In the genomic region with DNA sequence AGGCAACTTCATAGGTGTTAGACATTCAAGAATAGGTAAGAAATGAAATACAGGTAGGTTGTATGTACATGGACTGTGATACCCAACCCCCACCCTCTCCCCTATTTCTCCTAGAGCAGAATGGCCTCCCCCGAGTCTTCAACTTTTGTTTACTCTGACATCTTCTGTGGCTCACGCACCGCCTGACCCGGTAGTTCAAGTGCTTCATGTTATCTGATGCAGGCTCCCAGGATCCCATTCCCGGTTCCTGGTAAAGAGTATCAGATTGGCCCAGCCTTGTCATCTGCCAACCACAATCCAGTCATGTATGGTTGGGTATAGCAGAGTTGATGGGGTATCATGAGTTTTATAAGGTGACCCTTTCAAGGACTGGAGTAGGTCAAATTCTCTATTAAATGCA, we compare ENCODE assay signal across 36 cellular contexts. TPM values are rescaled to one million over a fixed set of nuclear protein-coding genes. Genes with fewer than 3 reads are reported as not detected.
"Had no signal": no experiment of that assay in that cellular context is flagged by ENCODE, and none has a peak within 500 bp of the region (broad histone marks: within the 10 kb centered on the region; RNA-seq: fewer than 3 reads in every experiment).

No MANE protein-coding gene starts in this region.

- H3K4me3 Mint-ChIP-seq: activated B cell treated with CpG ODN at 0.5 μM for 24 hours; activated CD4-positive, alpha-beta memory T cell treated with anti-CD3 and anti-CD28 coated beads, Interleukin-2, amount 10 ng/mL, durations not matched to agents 7 days and 5 days; activated CD8-positive, alpha-beta memory T cell treated with anti-CD3 and anti-CD28 coated beads, Interleukin-2, amount 10 ng/mL, durations not matched to agents 7 days and 5 days; activated naive CD8-positive, alpha-beta T cell treated with anti-CD3 and anti-CD28 coated beads for 36 hours; activated T-helper 17 cell treated with anti-CD3 and anti-CD28 coated beads, Interleukin-2, amount 50 U/mL, for 72 hours; T-cell had no signal

- ATAC-seq: activated CD8-positive, alpha-beta memory T cell treated with anti-CD3 and anti-CD28 coated beads, Interleukin-2, amount 10 ng/mL, durations not matched to agents 7 days and 5 days; activated T-helper 17 cell treated with anti-CD3 and anti-CD28 coated beads, Interleukin-2, amount 50 U/mL, for 72 hours; Right ventricle myocardium inferior; SK-N-SH treated with all-trans-retinoic acid at 6 μM for 48 hours; T-cell had no signal

- H3K9me3 Mint-ChIP-seq: activated B cell treated with CpG ODN at 0.5 μM for 24 hours; activated CD4-positive, alpha-beta memory T cell treated with anti-CD3 and anti-CD28 coated beads, Interleukin-2, amount 10 ng/mL, durations not matched to agents 7 days and 5 days; activated naive CD8-positive, alpha-beta T cell treated with anti-CD3 and anti-CD28 coated beads for 36 hours; activated T-helper 17 cell treated with anti-CD3 and anti-CD28 coated beads, Interleukin-2, amount 50 U/mL, for 72 hours; T-cell had no signal

- H3K27me3 ChIP-seq: brain microvascular endothelial cell, cardiac muscle cell had no signal

- H3K4me3 ChIP-seq: cardiac muscle cell, PC-9 had no signal

- H3K27ac ChIP-seq: brain microvascular endothelial cell, cardiac muscle cell, KMS-11, PC-9, RWPE1, VCaP had no signal

- H3K4me2 ChIP-seq: KMS-11, PC-9 had no signal

- H2AFZ ChIP-seq: PC-9 had no signal

- H3K27me3 Mint-ChIP-seq: activated B cell treated with CpG ODN at 0.5 μM for 24 hours; activated CD4-positive, alpha-beta memory T cell treated with anti-CD3 and anti-CD28 coated beads, Interleukin-2, amount 10 ng/mL, durations not matched to agents 7 days and 5 days; activated CD8-positive, alpha-beta memory T cell treated with anti-CD3 and anti-CD28 coated beads, Interleukin-2, amount 10 ng/mL, durations not matched to agents 7 days and 5 days; activated naive CD8-positive, alpha-beta T cell treated with anti-CD3 and anti-CD28 coated beads for 36 hours; activated T-helper 17 cell treated with anti-CD3 and anti-CD28 coated beads, Interleukin-2, amount 50 U/mL, for 72 hours; T-cell had no signal

- H3K9ac ChIP-seq: KMS-11 had no signal

- DNase-seq: activated B cell treated with CpG ODN at 0.5 μM for 24 hours; activated CD4-positive, alpha-beta memory T cell treated with anti-CD3 and anti-CD28 coated beads, Interleukin-2, amount 10 ng/mL, durations not matched to agents 7 days and 5 days; activated CD4-positive, alpha-beta T cell treated with anti-CD3 and anti-CD28 coated beads for 4 hours; activated CD4-positive, CD25-positive, alpha-beta regulatory T cell treated with anti-CD3 and anti-CD28 coated beads, Interleukin-2, amount 50 U/mL, for 72 hours; activated CD8-positive, alpha-beta memory T cell treated with anti-CD3 and anti-CD28 coated beads for 24 hours; activated CD8-positive, alpha-beta memory T cell treated with anti-CD3 and anti-CD28 coated beads, Interleukin-2, amount 10 ng/mL, durations not matched to agents 7 days and 5 days; activated CD8-positive, alpha-beta memory T cell treated with anti-CD3 and anti-CD28 coated beads, Interleukin-2, amount 50 U/mL, for 48 hours; activated effector memory CD4-positive, alpha-beta T cell treated with anti-CD3 and anti-CD28 coated beads, Interleukin-2, amount 50 U/mL, for 16 hours; activated naive CD4-positive, alpha-beta T cell; activated naive CD4-positive, alpha-beta T cell treated with anti-CD3 and anti-CD28 coated beads, Interleukin-2, amount 50 U/mL, for 16 hours; activated naive CD8-positive, alpha-beta T cell treated with anti-CD3 and anti-CD28 coated beads for 36 hours; activated T-cell treated with anti-CD3 and anti-CD28 coated beads, Interleukin-2, amount 50 U/mL, for 48 hours; amniotic stem cell; aorta; brain microvascular endothelial cell; NCI-H1092 treated with DMSO at 0.1 percent for 48 hours; NCI-H1417; NCI-H146; NCI-H187; NCI-H2029 treated with DMSO at 0.1 percent for 48 hours; NCI-H2107; NCI-H2171; NCI-H524 treated with DMSO at 0.1 percent for 48 hours; PC-9; SIG-M5; T-cell; T-helper 2 cell; T-helper 9 cell had no signal

- H3K27ac Mint-ChIP-seq: activated B cell treated with CpG ODN at 0.5 μM for 24 hours; activated CD4-positive, alpha-beta memory T cell treated with anti-CD3 and anti-CD28 coated beads, Interleukin-2, amount 10 ng/mL, durations not matched to agents 7 days and 5 days; activated CD8-positive, alpha-beta memory T cell treated with anti-CD3 and anti-CD28 coated beads, Interleukin-2, amount 10 ng/mL, durations not matched to agents 7 days and 5 days; activated naive CD8-positive, alpha-beta T cell treated with anti-CD3 and anti-CD28 coated beads for 36 hours; activated T-helper 17 cell treated with anti-CD3 and anti-CD28 coated beads, Interleukin-2, amount 50 U/mL, for 72 hours; T-cell had no signal

- H3K36me3 ChIP-seq: brain microvascular endothelial cell, cardiac muscle cell had no signal

RNA-seq across cellular contexts. Expression of gene GPR61, which starts 17.8 kb away (rescaled TPM):
- total RNA-seq: activated B cell treated with CpG ODN at 0.5 μM for 24 hours, aorta, LHCN-M2, PC-9, Right ventricle myocardium inferior had no signal
- polyA plus RNA-seq: aorta had no signal
